In genomic region chr5:1152771-1153282, GRCh38 we compare ENCODE assay signal across 17 cellular contexts. TPM values are rescaled to one million over a fixed set of nuclear protein-coding genes. Genes with fewer than 3 reads are reported as not detected.
A peak's percentile ranks its signal among the peaks of the same experiment; 100 is the strongest.
DNase-seq lines count a peak whose midpoint lies in the region; ATAC-seq, FAIRE-seq and TF ChIP-seq lines count a peak whose summit lies in the region.
"Had no signal": no experiment of that assay in that cellular context is flagged by ENCODE, and none has a peak within 500 bp of the region (broad histone marks: within the 10 kb centered on the region; RNA-seq: fewer than 3 reads in every experiment).

No MANE protein-coding gene starts in this region.

- POLR2A ChIA-PET in PC-3 (lab: Charles Lee; ENCODE audit: unreplicated experiment) = no interaction called here
- POLR2A ChIA-PET in naive thymus-derived CD4-positive, alpha-beta T cell (lab: Charles Lee) = no interaction called here

- H3K79me2 ChIP-seq in PC-3 (ENCODE audit: low read length) = no peaks in the 10 kb centered on the region
- H3K79me2 ChIP-seq in hepatocyte = no peaks in the 10 kb centered on the region

- H2AFZ ChIP-seq in PC-3 (ENCODE audit: low read length) (no peak overlapping the region), hepatocyte (no peak overlapping the region)

- H3K9me3 ChIP-seq in BLaER1 (peaks cover 7% of the 10 kb centered on the region), PC-3 (ENCODE audit: low read length) (no peaks in the 10 kb centered on the region), hepatocyte (ENCODE audit: low read depth) (no peaks in the 10 kb centered on the region)
- no peaks in the 10 kb centered on the region for H3K9me3 ChIP-seq in naive thymus-derived CD4-positive, alpha-beta T cell (ENCODE audit: control insufficient read depth in 2 of 3, low read length in 3 of 3)

- H3K36me3 ChIP-seq in BLaER1 (no peaks in the 10 kb centered on the region), PC-3 (ENCODE audit: low read depth, low read length) (no peaks in the 10 kb centered on the region), hepatocyte (replicated peaks; ENCODE audit: insufficient read depth, low read depth) (no peaks in the 10 kb centered on the region)
- H3K36me3 ChIP-seq in naive thymus-derived CD4-positive, alpha-beta T cell (ENCODE audit: control insufficient read depth in 2 of 3, insufficient read depth in 3 of 3, low read length in 3 of 3) = no peaks in the 10 kb centered on the region
- H3K36me3 ChIP-seq: Peyer's patch, uterus had no signal

- no peak overlapping the region for H3K27ac Mint-ChIP-seq in naive thymus-derived CD4-positive, alpha-beta T cell
- H3K27ac Mint-ChIP-seq: activated CD4-positive, alpha-beta memory T cell treated with anti-CD3 and anti-CD28 coated beads for 36 hours had no signal

- DNase-seq in HTR-8/SVneo (ENCODE audit: insufficient read length, low spot score) = no peak
- peak; percentile 60 for DNase-seq in PC-3
- DNase-seq in hepatocyte (ENCODE audit: low spot score) = peak; percentile 40
- DNase-seq in naive thymus-derived CD4-positive, alpha-beta T cell = no peak
- DNase-seq in medulla oblongata (ENCODE audit: extremely low spot score) = no peak
- no peak for DNase-seq in middle frontal gyrus (ENCODE audit: extremely low spot score, low spot score)
- DNase-seq in stimulated activated CD4-positive, alpha-beta T cell treated with anti-CD3 and anti-CD28 coated beads, Interleukin-4, amount 100 ng/mL, for 1 hour = no peak
- DNase-seq: activated CD4-positive, alpha-beta memory T cell treated with anti-CD3 and anti-CD28 coated beads for 36 hours; GOT3; NCI-H226; Peyer's patch; uterus had no signal

- H3K27me3 Mint-ChIP-seq in naive thymus-derived CD4-positive, alpha-beta T cell = peaks cover 22 to 46% (median 24%) of the 10 kb centered on the region in 5 donors

- H4K20me1 ChIP-seq in BLaER1 = peaks cover 22% of the 10 kb centered on the region; the same call in 1 of the 2 replicates
- H4K20me1 ChIP-seq in PC-3 (ENCODE audit: low read length) = no peaks in the 10 kb centered on the region
- no peaks in the 10 kb centered on the region for H4K20me1 ChIP-seq in hepatocyte (ENCODE audit: insufficient read depth, poor library complexity, severe bottlenecking)

- peaks cover 60% of the 10 kb centered on the region for H3K4me1 ChIP-seq in BLaER1
- peaks cover 15% of the 10 kb centered on the region for H3K4me1 ChIP-seq in PC-3 (ENCODE audit: insufficient read depth, low read length)
- peaks cover 9% of the 10 kb centered on the region for H3K4me1 ChIP-seq in hepatocyte (ENCODE audit: insufficient read depth)
- peaks cover 0 to 11% of the 10 kb centered on the region in 2 donors for H3K4me1 ChIP-seq in naive thymus-derived CD4-positive, alpha-beta T cell (ENCODE audit: control insufficient read depth in 2 of 2, insufficient read depth in 2 of 2, low read length in 2 of 2)

- H3F3A ChIP-seq in PC-3 (ENCODE audit: low read length, unreplicated experiment) = no peaks in the 10 kb centered on the region

- H3K27ac ChIP-seq in BLaER1 = no peak overlapping the region
- H3K27ac ChIP-seq in PC-3 (ENCODE audit: low read length) = no peak overlapping the region
- H3K27ac ChIP-seq in hepatocyte = no peak overlapping the region
- H3K27ac ChIP-seq in naive thymus-derived CD4-positive, alpha-beta T cell (ENCODE audit: low read depth, low read length) = no peak overlapping the region
- H3K27ac ChIP-seq: Peyer's patch, uterus had no signal

- H3K9ac ChIP-seq in BLaER1 = no peak overlapping the region
- no peak overlapping the region for H3K9ac ChIP-seq in PC-3 (ENCODE audit: low read length)

- H3K9me2 ChIP-seq in PC-3 (replicated peaks; ENCODE audit: low read length) = no peaks in the 10 kb centered on the region
- no peaks in the 10 kb centered on the region for H3K9me2 ChIP-seq in hepatocyte (replicated peaks; ENCODE audit: insufficient read depth)

- peaks cover 0 to 9% (median 1%) of the 10 kb centered on the region in 5 donors for H3K36me3 Mint-ChIP-seq in naive thymus-derived CD4-positive, alpha-beta T cell
- H3K36me3 Mint-ChIP-seq: activated CD4-positive, alpha-beta memory T cell treated with anti-CD3 and anti-CD28 coated beads for 36 hours had no signal

- BruUV-seq in PC-3 (replicated peaks; lab: Mats Ljungman, UMichigan) = no TSS peak

- no peak for TF ChIP-seq CTCF in PC-3 (conservative IDR thresholded peaks at IDR 0.05; ENCODE audit: low read depth, low read length)
- TF ChIP-seq CTCF in hepatocyte (IDR thresholded peaks at IDR 0.05; ENCODE audit: poor library complexity) = no peak

- CTCF ChIA-PET in PC-3 (lab: Charles Lee) = no interaction called here
- CTCF ChIA-PET in naive thymus-derived CD4-positive, alpha-beta T cell (lab: Charles Lee) = no interaction called here

- no peak overlapping the region for H3K4me3 ChIP-seq in BLaER1
- H3K4me3 ChIP-seq in PC-3 (ENCODE audit: low read length) = no peak overlapping the region
- H3K4me3 ChIP-seq in hepatocyte = no peak overlapping the region
- H3K4me3 ChIP-seq in naive thymus-derived CD4-positive, alpha-beta T cell (ENCODE audit: low read length) = no peak overlapping the region
- H3K4me3 ChIP-seq: Peyer's patch, uterus had no signal

- H3K9me3 Mint-ChIP-seq in naive thymus-derived CD4-positive, alpha-beta T cell = peaks cover 0 to 12% (median 7%) of the 10 kb centered on the region in 11 donors

- peak; percentile 79 for ATAC-seq in PC-3
- no peak for ATAC-seq in naive thymus-derived CD4-positive, alpha-beta T cell

- WGBS in hepatocyte (ENCODE audit: low lambda C conversion rate, missing lambda C conversion rate) = 56% methylated on average over 15 of the region's 15 CpGs

- FAIRE-seq in HTR-8/SVneo (lab: Jason Lieb, UNC) = peak; percentile 54
- FAIRE-seq: astrocyte, frontal cortex, G401.6, GM18507 had no signal

- H3K27me3 ChIP-seq in BLaER1 (peaks cover 59% of the 10 kb centered on the region), PC-3 (ENCODE audit: low read length) (no peaks in the 10 kb centered on the region), hepatocyte (peaks cover 11% of the 10 kb centered on the region)
- no peaks in the 10 kb centered on the region for H3K27me3 ChIP-seq in naive thymus-derived CD4-positive, alpha-beta T cell (ENCODE audit: control insufficient read depth in 2 of 2, insufficient read depth in 2 of 2, low read length in 2 of 2)

- H3K4me1 Mint-ChIP-seq in naive thymus-derived CD4-positive, alpha-beta T cell = peaks cover 0 to 14% (median 6%) of the 10 kb centered on the region in 7 donors

- peak overlapping the region; percentile 68 for H3K4me2 ChIP-seq in BLaER1
- peak overlapping the region; percentile 34; the same call in 1 of the 2 replicates for H3K4me2 ChIP-seq in PC-3 (ENCODE audit: low read length)
- H3K4me2 ChIP-seq in hepatocyte = no peak overlapping the region

- no peak overlapping the region for H3K4me3 Mint-ChIP-seq in naive thymus-derived CD4-positive, alpha-beta T cell
- H3K4me3 Mint-ChIP-seq: activated CD4-positive, alpha-beta memory T cell treated with anti-CD3 and anti-CD28 coated beads for 36 hours had no signal

- intact Hi-C loops in PC-3 (cut with micrococcal nuclease) = no loop called here
- intact Hi-C loops in naive thymus-derived CD4-positive, alpha-beta T cell (cut with micrococcal nuclease) = no loop called here

RNA-seq across cellular contexts. Expression of gene SLC12A7, which starts 41.0 kb away (rescaled TPM):
- total RNA-seq in PC-3 (2014; rRNA removed) = 48.2 and 58.3 TPM in 2 replicates
- 19.7 and 30.2 TPM in 2 replicates for total RNA-seq in hepatocyte
- polyA plus RNA-seq in hepatocyte = 31.3 and 34.3 TPM in 2 replicates
- 100 to 1,000 TPM in 1 of 5 experiments, 10 to 100 TPM in 4; 45.3 to 101 (median 64.5) TPM for total RNA-seq in naive thymus-derived CD4-positive, alpha-beta T cell
- 10 to 100 TPM in 1 of 2 donors, 1 to 10 TPM in 1; 6.4 to 30.5 TPM for polyA plus RNA-seq in naive thymus-derived CD4-positive, alpha-beta T cell

RNA-seq across cellular contexts. Expression of gene SLC6A19, which starts 48.6 kb away (rescaled TPM):
- total RNA-seq in PC-3 (2014; rRNA removed) (not detected in 2 replicates), hepatocyte (5.2 and 6.7 TPM in 2 replicates)
- polyA plus RNA-seq in hepatocyte = 4.8 and 5.8 TPM in 2 replicates
- total RNA-seq in naive thymus-derived CD4-positive, alpha-beta T cell = not detected
- polyA plus RNA-seq in naive thymus-derived CD4-positive, alpha-beta T cell = not detected
- total RNA-seq: activated CD4-positive, alpha-beta memory T cell treated with anti-CD3 and anti-CD28 coated beads for 36 hours; astrocyte; frontal cortex had no signal

Comparison
In these comparisons a context has a peak if more than half of its experiments do, and no peak if none do; other contexts are left out.
1. DNase-seq: peak in PC-3 (single experiment) and hepatocyte (single experiment); none in HTR-8/SVneo (single experiment), naive thymus-derived CD4-positive, alpha-beta T cell (0 of 9), medulla oblongata (single experiment), middle frontal gyrus (single experiment) and stimulated activated CD4-positive, alpha-beta T cell treated with anti-CD3 and anti-CD28 coated beads, Interleukin-4, amount 100 ng/mL, for 1 hour (single experiment).